12 cellular contexts compared by ENCODE assay signal in the genomic region with DNA sequence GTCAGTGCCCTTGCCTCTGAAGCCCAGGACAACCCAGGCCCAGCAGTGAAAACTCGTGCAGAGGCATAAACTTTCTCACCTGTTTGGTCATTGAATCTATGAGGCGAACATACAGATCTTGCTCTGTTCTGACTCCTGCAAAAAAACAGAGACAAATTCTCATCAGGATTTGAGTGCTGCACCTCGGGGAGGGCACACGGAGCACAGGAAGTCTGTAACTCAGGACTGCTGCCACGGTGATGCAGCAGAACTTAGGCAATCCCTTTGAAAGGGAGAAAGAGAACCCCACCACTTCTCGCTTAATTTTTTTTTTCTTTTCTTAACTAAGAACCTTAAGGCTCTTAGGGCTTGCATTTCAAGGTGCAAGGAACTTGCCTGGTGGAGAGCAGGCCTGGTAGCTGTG. TPM values are rescaled to one million over a fixed set of nuclear protein-coding genes. Genes with fewer than 3 reads are reported as not detected.
A peak's percentile ranks its signal among the peaks of the same experiment; 100 is the strongest.
DNase-seq lines count a peak whose midpoint lies in the region; ATAC-seq and TF ChIP-seq lines count a peak whose summit lies in the region.
"Had no signal": no experiment of that assay in that cellular context is flagged by ENCODE, and none has a peak within 500 bp of the region (broad histone marks: within the 10 kb centered on the region; RNA-seq: fewer than 3 reads in every experiment).

No MANE protein-coding gene starts in this region.

- H3K4me3 ChIP-seq in A673 (ENCODE audit: low read depth, low read length, poor library complexity, severe bottlenecking): peak overlapping the region; percentile 79
- no peak overlapping the region for H3K4me3 ChIP-seq in DND-41 (ENCODE audit: low read depth in 1 of 2, low read length in 2 of 2)
- H3K4me3 ChIP-seq in upper lobe of left lung: no peak overlapping the region
- H3K4me3 ChIP-seq in Karpas-422 (ENCODE audit: low read length): no peak overlapping the region

- ATAC-seq in DND-41 (ENCODE audit: insufficient read depth, low read depth): no peak
- ATAC-seq in activated naive CD8-positive, alpha-beta T cell treated with anti-CD3 and anti-CD28 coated beads, Interleukin-2, amount 50 U/mL, for 24 hours: no peak
- ATAC-seq in natural killer cell: no peak
- no peak for ATAC-seq in upper lobe of left lung (ENCODE audit: low FRiP score in 2 of 2)

- TF ChIP-seq POLR2A in upper lobe of left lung (IDR thresholded peaks at IDR 0.05): no peak

- peaks cover 3% of the 10 kb centered on the region for H3K36me3 Mint-ChIP-seq in activated naive CD8-positive, alpha-beta T cell treated with anti-CD3 and anti-CD28 coated beads, Interleukin-2, amount 50 U/mL, for 24 hours (ENCODE audit: low read depth)
- H3K36me3 Mint-ChIP-seq in natural killer cell: peaks cover 13% of the 10 kb centered on the region

- H3K27ac ChIP-seq in A673 (ENCODE audit: low read depth, low read length, poor library complexity, severe bottlenecking) (peak overlapping the region; percentile 86), DND-41 (ENCODE audit: low read length) (no peak overlapping the region), upper lobe of left lung (no peak overlapping the region), Karpas-422 (ENCODE audit: low read length) (no peak overlapping the region)
- H3K27ac ChIP-seq: colonic mucosa had no signal

- H3K27me3 ChIP-seq in A673 (replicated peaks; ENCODE audit: insufficient read depth, low read depth, low read length, poor library complexity) (no peaks in the 10 kb centered on the region), DND-41 (ENCODE audit: insufficient read depth, low read length, poor library complexity) (no peaks in the 10 kb centered on the region), upper lobe of left lung (peaks cover 5 to 92% (median 61%) of the 10 kb centered on the region in 4 donors), Karpas-422 (ENCODE audit: low read length) (no peaks in the 10 kb centered on the region)

- DNase-seq in A673 (ENCODE audit: low spot score) (no peak), DND-41 (no peak), natural killer cell (no peak), SKM-1 treated with dmso at 0.1 percent for 144 hours (lab: John Stamatoyannopoulos, UW; ENCODE audit: unreplicated experiment) (no peak), G401 (ENCODE audit: low spot score) (no peak), upper lobe of left lung (no peak), Karpas-422 (no peak)
- DNase-seq in activated naive CD8-positive, alpha-beta T cell treated with anti-CD3 and anti-CD28 coated beads, Interleukin-2, amount 50 U/mL, for 24 hours: no peak
- DNase-seq: colonic mucosa, HCEC 1CT, NCI-H2081 treated with DMSO at 0.1 percent for 48 hours, occipital lobe had no signal

- in situ Hi-C loops in G401 (cut with HindIII; ENCODE audit: low sequenced_read_pairs): loop anchor here (25.0 kb wide), 1 partner anchor 200 kb away; no protein-coding TSS in a partner anchor

- BruUV-seq in A673 (replicated peaks; lab: Mats Ljungman, UMichigan): no TSS peak

- WGBS in upper lobe of left lung, 2 donors: 16 to 17% methylated on average over 6 of the region's 6 CpGs

- no peaks in the 10 kb centered on the region for H3K9me2 ChIP-seq in Karpas-422 (replicated peaks; ENCODE audit: insufficient read depth, low read length)

- no peak for TF ChIP-seq EP300 in upper lobe of left lung (IDR thresholded peaks at IDR 0.05)

- H3K4me1 ChIP-seq in A673 (ENCODE audit: insufficient read depth, low read length, poor library complexity, severe bottlenecking) (peaks cover 46% of the 10 kb centered on the region), DND-41 (ENCODE audit: insufficient read depth, low read length) (peaks cover 10% of the 10 kb centered on the region), upper lobe of left lung (peaks cover 30 to 57% (median 39%) of the 10 kb centered on the region in 4 donors), Karpas-422 (ENCODE audit: low read length) (no peaks in the 10 kb centered on the region)

- H2AFZ ChIP-seq in DND-41 (ENCODE audit: low read depth, low read length): peak overlapping the region; percentile 56; the same call in 1 of the 2 replicates
- no peak overlapping the region for H2AFZ ChIP-seq in Karpas-422 (ENCODE audit: low read length)

- H3K9ac ChIP-seq in DND-41 (ENCODE audit: low read depth, low read length) (no peak overlapping the region), Karpas-422 (ENCODE audit: low read length) (no peak overlapping the region)

- CTCF ChIA-PET in A673 (lab: Charles Lee): interaction anchor here (0.7 kb wide), 1 partner anchor 9 kb away, joined by 4 read pairs; no protein-coding TSS in a partner anchor

- peak overlapping the region; percentile 63 for H3K4me3 Mint-ChIP-seq in activated naive CD8-positive, alpha-beta T cell treated with anti-CD3 and anti-CD28 coated beads, Interleukin-2, amount 50 U/mL, for 24 hours
- peak overlapping the region; percentile 31 for H3K4me3 Mint-ChIP-seq in natural killer cell

- H3K79me2 ChIP-seq in DND-41 (ENCODE audit: insufficient read depth, low read length): no peaks in the 10 kb centered on the region
- no peaks in the 10 kb centered on the region for H3K79me2 ChIP-seq in Karpas-422 (ENCODE audit: low read length)

- peaks cover 39% of the 10 kb centered on the region for H3K4me1 Mint-ChIP-seq in activated naive CD8-positive, alpha-beta T cell treated with anti-CD3 and anti-CD28 coated beads, Interleukin-2, amount 50 U/mL, for 24 hours
- peaks cover 19 to 26% of the 10 kb centered on the region in 2 donors for H3K4me1 Mint-ChIP-seq in natural killer cell

- H3K4me2 ChIP-seq in DND-41 (ENCODE audit: insufficient read depth, low read length): peak overlapping the region; percentile 40
- no peak overlapping the region for H3K4me2 ChIP-seq in Karpas-422 (ENCODE audit: low read depth, low read length, poor library complexity, severe bottlenecking)

- TF ChIP-seq CTCF in A673 (conservative IDR thresholded peaks at IDR 0.05; ENCODE audit: low read depth, low read length) (no peak), DND-41 (IDR thresholded peaks at IDR 0.05; ENCODE audit: borderline replicate concordance, extremely low read depth, low read length, poor library complexity, severe bottlenecking) (no peak), natural killer cell (IDR thresholded peaks at IDR 0.05) (no peak), upper lobe of left lung (IDR thresholded peaks at IDR 0.05) (no peak)

- H3K27me3 Mint-ChIP-seq in activated naive CD8-positive, alpha-beta T cell treated with anti-CD3 and anti-CD28 coated beads, Interleukin-2, amount 50 U/mL, for 24 hours: peaks cover 64% of the 10 kb centered on the region
- H3K27me3 Mint-ChIP-seq in natural killer cell (ENCODE audit: low read depth in 2 of 2): peaks cover 48 to 60% of the 10 kb centered on the region in 2 donors

- H3K27ac Mint-ChIP-seq in activated naive CD8-positive, alpha-beta T cell treated with anti-CD3 and anti-CD28 coated beads, Interleukin-2, amount 50 U/mL, for 24 hours: no peak overlapping the region
- no peak overlapping the region for H3K27ac Mint-ChIP-seq in natural killer cell

- H3K9me3 ChIP-seq in A673 (ENCODE audit: low read depth, low read length, poor library complexity, severe bottlenecking) (no peaks in the 10 kb centered on the region), DND-41 (ENCODE audit: insufficient read depth, low read length, severe bottlenecking) (no peaks in the 10 kb centered on the region), upper lobe of left lung (no peaks in the 10 kb centered on the region), Karpas-422 (ENCODE audit: low read length) (no peaks in the 10 kb centered on the region)
- H3K9me3 ChIP-seq: colonic mucosa had no signal

- H3K36me3 ChIP-seq in A673 (ENCODE audit: insufficient read depth, low read length, poor library complexity, severe bottlenecking): peaks cover 43% of the 10 kb centered on the region
- no peaks in the 10 kb centered on the region for H3K36me3 ChIP-seq in DND-41 (ENCODE audit: insufficient read depth, low read length)
- no peaks in the 10 kb centered on the region for H3K36me3 ChIP-seq in upper lobe of left lung
- H3K36me3 ChIP-seq in Karpas-422 (ENCODE audit: insufficient read depth, low read length): no peaks in the 10 kb centered on the region
- H3K36me3 ChIP-seq: colonic mucosa had no signal

- H4K20me1 ChIP-seq in DND-41 (ENCODE audit: insufficient read depth, low read length) (no peaks in the 10 kb centered on the region), Karpas-422 (ENCODE audit: insufficient read depth, low read depth, low read length) (no peaks in the 10 kb centered on the region)

- no peaks in the 10 kb centered on the region for H3K9me3 Mint-ChIP-seq in activated naive CD8-positive, alpha-beta T cell treated with anti-CD3 and anti-CD28 coated beads, Interleukin-2, amount 50 U/mL, for 24 hours
- H3K9me3 Mint-ChIP-seq in natural killer cell: no peaks in the 10 kb centered on the region

- POLR2A ChIA-PET in A673 (lab: Charles Lee; ENCODE audit: low non-redundant PET): no interaction called here

- intact Hi-C loops in A673 (cut with micrococcal nuclease; ENCODE audit: unreplicated experiment): loop anchor here (5.0 to 10.0 kb wide), 5 partner anchors 70 to 1427 kb away; no protein-coding TSS in a partner anchor
- intact Hi-C loops in natural killer cell (cut with micrococcal nuclease): no loop called here

RNA-seq across cellular contexts. Expression of gene EBF3, which starts 2.0 kb away (rescaled TPM):
- 52.2 and 56.2 TPM in 2 replicates for total RNA-seq in A673 (2021)
- not detected for total RNA-seq in natural killer cell
- 0.24 and 0.25 TPM in 2 replicates for total RNA-seq in G401 (2014; rRNA removed; shearing (Covaris generic))
- under 1 TPM in 2 of 6 donors, not detected in 4; 0.06 to 0.51 TPM for total RNA-seq in upper lobe of left lung
- not detected in 2 replicates for total RNA-seq in Karpas-422 (2014; rRNA removed; shearing (Covaris generic); ENCODE audit: low replicate concordance)

Comparison
In these comparisons a context has a peak if more than half of its experiments do, and no peak if none do; other contexts are left out.
1. RNA of gene EBF3, which starts 2.0 kb away (total RNA-seq): 52.2 to 56.2 TPM in A673; 0.24 to 0.25 TPM in G401, not detected in natural killer cell, 0.06 to 0.51 TPM in upper lobe of left lung and not detected in Karpas-422; every median in the first group is over 10 times any median in the second.